ENCODE assay signal across 1 cellular context in genomic region chr22:45248832-45249561, GRCh38.
TF ChIP-seq lines count a peak whose summit lies in the region.

No MANE protein-coding gene starts in this region.

TF ChIP-seq in H1, 55 proteins besides CTCF, POLR2A, EP300 and RAD21:
- TF ChIP-seq TBP (IDR thresholded peaks at IDR 0.05; ENCODE audit: low read depth, low read length) (no peak), SIX5 (IDR thresholded peaks at IDR 0.05; ENCODE audit: low read depth, low read length) (no peak), EGR1 (IDR thresholded peaks at IDR 0.05; ENCODE audit: borderline replicate concordance, low read depth, low read length) (no peak), CTBP2 (IDR thresholded peaks at IDR 0.05; ENCODE audit: borderline replicate concordance, insufficient read depth, insufficient read length, low read length) (no peak), KDM4A (IDR thresholded peaks at IDR 0.05; ENCODE audit: low read depth, low read length, severe bottlenecking) (no peak), TEAD4 (IDR thresholded peaks at IDR 0.05; ENCODE audit: low read depth, low read length) (no peak), NRF1 (IDR thresholded peaks at IDR 0.05; ENCODE audit: low read depth, low read length) (no peak), KDM5A (IDR thresholded peaks at IDR 0.05; ENCODE audit: low read length) (no peak), CEBPB (IDR thresholded peaks at IDR 0.05; ENCODE audit: low read depth, low read length) (no peak), RXRA (IDR thresholded peaks at IDR 0.05; ENCODE audit: insufficient read depth, low read depth, low read length) (no peak), TAF1 (IDR thresholded peaks at IDR 0.05; ENCODE audit: low read depth, low read length) (no peak), BCL11A (IDR thresholded peaks at IDR 0.05; ENCODE audit: low read depth in 2 of 2, low read length in 2 of 2) (no peak), POLR2AphosphoS5 (IDR thresholded peaks at IDR 0.05; ENCODE audit: low read depth, low read length) (no peak), CHD1 (IDR thresholded peaks at IDR 0.05; ENCODE audit: low read depth, low read length) (no peak), PHF8 (conservative IDR thresholded peaks at IDR 0.05; ENCODE audit: low read depth, low read length) (no peak), SRF (IDR thresholded peaks at IDR 0.05; ENCODE audit: low read depth, low read length) (no peak), TAF7 (optimal IDR thresholded peaks at IDR 0.05; ENCODE audit: borderline replicate concordance, low read depth, low read length) (no peak), NANOG (IDR thresholded peaks at IDR 0.05; ENCODE audit: insufficient read depth, low read depth, low read length, poor library complexity, severe bottlenecking) (no peak)
